ENCODE assay signal across 18 cellular contexts in genomic region chr1:193634470-193634869, GRCh38.
DNase-seq lines count a peak whose midpoint lies in the region; ATAC-seq and TF ChIP-seq lines count a peak whose summit lies in the region.
"Had no signal": no experiment of that assay in that cellular context is flagged by ENCODE, and none has a peak within 500 bp of the region (broad histone marks: within the 10 kb centered on the region; RNA-seq: fewer than 3 reads in every experiment).

No MANE protein-coding gene starts in this region.

- no peaks in the 10 kb centered on the region for H3K9me3 Mint-ChIP-seq in type B pancreatic cell
- H3K9me3 Mint-ChIP-seq: stimulated activated naive CD8-positive, alpha-beta T cell treated with anti-CD3 and anti-CD28 coated beads, Interleukin-15, Interleukin-2, amounts not matched to agents 100 ng/mL and 50 ng/mL, for 24 hours had no signal

- DNase-seq in stimulated activated CD4-positive, alpha-beta T cell treated with anti-CD3 and anti-CD28 coated beads, Interleukin-4, amount 100 ng/mL, for 24 hours = peak; percentile 8
- DNase-seq in stimulated activated CD4-positive, alpha-beta T cell treated with anti-CD3 and anti-CD28 coated beads, Interleukin-4, amount 100 ng/mL, for 1 hour = no peak
- DNase-seq in T-helper 17 cell = no peak
- peak; percentile 40 for DNase-seq in fibroblast of pulmonary artery (ENCODE audit: low read depth)
- DNase-seq in upper lobe of right lung = no peak
- no peak for DNase-seq in HCEC 1CT
- DNase-seq in ovary = no peak
- no peak for DNase-seq in type B pancreatic cell (ENCODE audit: extremely low spot score, unreplicated experiment)
- DNase-seq: activated effector memory CD4-positive, alpha-beta T cell treated with anti-CD3 and anti-CD28 coated beads, Interleukin-2, amount 50 U/mL, for 16 hours; DMS79; lower lobe of right lung had no signal

- intact Hi-C loops in upper lobe of right lung (cut with DNase I) = no loop called here
- intact Hi-C loops in ovary (cut with DNase I) = no loop called here

- H3K27me3 Mint-ChIP-seq in T-helper 17 cell = no peaks in the 10 kb centered on the region
- no peaks in the 10 kb centered on the region for H3K27me3 Mint-ChIP-seq in type B pancreatic cell
- H3K27me3 Mint-ChIP-seq: stimulated activated naive CD8-positive, alpha-beta T cell treated with anti-CD3 and anti-CD28 coated beads, Interleukin-15, Interleukin-2, amounts not matched to agents 100 ng/mL and 50 ng/mL, for 24 hours had no signal

- H3K36me3 Mint-ChIP-seq in T-helper 17 cell (ENCODE audit: low read depth) (peaks cover 3% of the 10 kb centered on the region), type B pancreatic cell (no peaks in the 10 kb centered on the region)

- TF ChIP-seq EP300 in ovary (IDR thresholded peaks at IDR 0.05) = no peak

- ATAC-seq in T-helper 17 cell (peak; percentile 92), upper lobe of right lung (peak; percentile 31)
- ATAC-seq: gastroesophageal sphincter, lower lobe of right lung had no signal

- H3K27ac ChIP-seq in upper lobe of right lung (no peak overlapping the region), ovary (no peak overlapping the region)
- H3K27ac ChIP-seq: cardiac muscle cell, gastroesophageal sphincter, lower lobe of right lung, right atrium auricular region had no signal

- H3K9me3 ChIP-seq in T-helper 17 cell (ENCODE audit: control insufficient read depth, low read length, poor library complexity, severe bottlenecking) (no peaks in the 10 kb centered on the region), upper lobe of right lung (no peaks in the 10 kb centered on the region), ovary (no peaks in the 10 kb centered on the region)
- H3K9me3 ChIP-seq: gastroesophageal sphincter, lower lobe of right lung, right atrium auricular region had no signal

- H3K27me3 ChIP-seq in upper lobe of right lung (no peaks in the 10 kb centered on the region), ovary (no peaks in the 10 kb centered on the region)
- H3K27me3 ChIP-seq: cardiac muscle cell, gastroesophageal sphincter, right atrium auricular region had no signal

- H3K4me3 ChIP-seq in fibroblast of pulmonary artery (replicated peaks; ENCODE audit: low read depth, low read length) = no peak overlapping the region
- H3K4me3 ChIP-seq in upper lobe of right lung = no peak overlapping the region
- H3K4me3 ChIP-seq in ovary = no peak overlapping the region
- H3K4me3 ChIP-seq: cardiac muscle cell, gastroesophageal sphincter, lower lobe of right lung, right atrium auricular region had no signal

- peaks cover 14% of the 10 kb centered on the region for H3K4me1 Mint-ChIP-seq in T-helper 17 cell
- H3K4me1 Mint-ChIP-seq in type B pancreatic cell (ENCODE audit: unreplicated experiment) = peaks cover 5% of the 10 kb centered on the region
- H3K4me1 Mint-ChIP-seq: B cell had no signal

- no peak for TF ChIP-seq POLR2A in ovary (IDR thresholded peaks at IDR 0.05)

- H3K36me3 ChIP-seq in upper lobe of right lung = no peaks in the 10 kb centered on the region
- H3K36me3 ChIP-seq in ovary = no peaks in the 10 kb centered on the region
- H3K36me3 ChIP-seq: cardiac muscle cell, gastroesophageal sphincter, lower lobe of right lung, right atrium auricular region had no signal

- 83 to 87% (median 85%) methylated on average over 2 of the region's 2 CpGs for WGBS in ovary, 3 donors

- TF ChIP-seq CTCF in fibroblast of pulmonary artery (IDR thresholded peaks at IDR 0.05; ENCODE audit: low read length, missing control alignments) (no peak), upper lobe of right lung (IDR thresholded peaks at IDR 0.05) (no peak), ovary (IDR thresholded peaks at IDR 0.05) (no peak), type B pancreatic cell (conservative IDR thresholded peaks at IDR 0.05) (no peak)

- H3K27ac Mint-ChIP-seq in T-helper 17 cell = peak overlapping the region; percentile 84
- H3K27ac Mint-ChIP-seq in type B pancreatic cell = no peak overlapping the region
- H3K27ac Mint-ChIP-seq: B cell; nephron; stimulated activated naive CD8-positive, alpha-beta T cell treated with anti-CD3 and anti-CD28 coated beads, Interleukin-15, Interleukin-2, amounts not matched to agents 100 ng/mL and 50 ng/mL, for 24 hours; T-helper 2 cell treated with Interferon-gamma antibody and Interleukin-4, amounts not matched to agents 5 μg/mL and 100 μg/mL, for 36 hours had no signal

- no peaks in the 10 kb centered on the region for H3K4me1 ChIP-seq in upper lobe of right lung
- no peaks in the 10 kb centered on the region for H3K4me1 ChIP-seq in ovary (ENCODE audit: insufficient read depth)
- H3K4me1 ChIP-seq: gastroesophageal sphincter, lower lobe of right lung, right atrium auricular region had no signal

- H3K4me3 Mint-ChIP-seq in T-helper 17 cell (peak overlapping the region; percentile 68), type B pancreatic cell (no peak overlapping the region)
- H3K4me3 Mint-ChIP-seq: B cell; nephron; stimulated activated naive CD8-positive, alpha-beta T cell treated with anti-CD3 and anti-CD28 coated beads, Interleukin-15, Interleukin-2, amounts not matched to agents 100 ng/mL and 50 ng/mL, for 24 hours; T-helper 2 cell treated with Interferon-gamma antibody and Interleukin-4, amounts not matched to agents 5 μg/mL and 100 μg/mL, for 36 hours had no signal

Comparison
In these comparisons a context has a peak if more than half of its experiments do, and no peak if none do; other contexts are left out.
1. DNase-seq: peak in stimulated activated CD4-positive, alpha-beta T cell treated with anti-CD3 and anti-CD28 coated beads, Interleukin-4, amount 100 ng/mL, for 24 hours (single experiment) and fibroblast of pulmonary artery (single experiment); none in stimulated activated CD4-positive, alpha-beta T cell treated with anti-CD3 and anti-CD28 coated beads, Interleukin-4, amount 100 ng/mL, for 1 hour (single experiment), T-helper 17 cell (0 of 3), upper lobe of right lung (single experiment), HCEC 1CT (single experiment), ovary (0 of 5) and type B pancreatic cell (single experiment).